9 cellular contexts compared by ENCODE assay signal in genomic region chr5:167049043-167049663, GRCh38.
A peak's percentile ranks its signal among the peaks of the same experiment; 100 is the strongest.
DNase-seq lines count a peak whose midpoint lies in the region; ATAC-seq and TF ChIP-seq lines count a peak whose summit lies in the region.
"Had no signal": no experiment of that assay in that cellular context is flagged by ENCODE, and none has a peak within 500 bp of the region (broad histone marks: within the 10 kb centered on the region; RNA-seq: fewer than 3 reads in every experiment).

No MANE protein-coding gene starts in this region.

- in situ Hi-C loops in T47D (cut with HindIII; ENCODE audit: low pct_unique_long_range_greater_than_20kb, low sequenced_read_pairs) = no loop called here

- peak; percentile 32 for DNase-seq in activated CD4-positive, alpha-beta T cell treated with anti-CD3 and anti-CD28 coated beads for 36 hours
- DNase-seq in activated CD4-positive, alpha-beta T cell treated with anti-CD3 and anti-CD28 coated beads for 4 hours = no peak
- peak; percentile 49 for DNase-seq in NCI-H226
- DNase-seq in T47D (ENCODE audit: low read depth in 1 of 2, low spot score in 1 of 2) = peak; percentile 16 to 86
- peak in 1 of 3 donors; percentile 50 for DNase-seq in right lobe of liver
- DNase-seq in activated naive CD8-positive, alpha-beta T cell treated with anti-CD3 and anti-CD28 coated beads for 36 hours = no peak
- DNase-seq in CD4-positive, alpha-beta memory T cell = no peak

- H3K36me3 Mint-ChIP-seq in activated CD4-positive, alpha-beta T cell treated with anti-CD3 and anti-CD28 coated beads for 36 hours (ENCODE audit: low read depth) = no peaks in the 10 kb centered on the region
- no peaks in the 10 kb centered on the region for H3K36me3 Mint-ChIP-seq in activated naive CD8-positive, alpha-beta T cell treated with anti-CD3 and anti-CD28 coated beads for 36 hours
- H3K36me3 Mint-ChIP-seq in CD4-positive, alpha-beta memory T cell = no peaks in the 10 kb centered on the region
- H3K36me3 Mint-ChIP-seq: activated naive CD4-positive, alpha-beta T cell treated with anti-CD3 and anti-CD28 coated beads, Interleukin-2, amount 50 U/mL, for 24 hours had no signal

- H3K36me3 ChIP-seq in right lobe of liver = no peaks in the 10 kb centered on the region
- H3K36me3 ChIP-seq in CD4-positive, alpha-beta memory T cell (ENCODE audit: insufficient read depth, low read length) = no peaks in the 10 kb centered on the region

- no peak overlapping the region for H3K27ac Mint-ChIP-seq in activated CD4-positive, alpha-beta T cell treated with anti-CD3 and anti-CD28 coated beads for 36 hours
- H3K27ac Mint-ChIP-seq in activated naive CD8-positive, alpha-beta T cell treated with anti-CD3 and anti-CD28 coated beads for 36 hours = no peak overlapping the region
- H3K27ac Mint-ChIP-seq in CD4-positive, alpha-beta memory T cell = no peak overlapping the region
- H3K27ac Mint-ChIP-seq: activated naive CD4-positive, alpha-beta T cell treated with anti-CD3 and anti-CD28 coated beads, Interleukin-2, amount 50 U/mL, for 24 hours had no signal

- H3K4me3 ChIP-seq in right lobe of liver = no peak overlapping the region
- no peak overlapping the region for H3K4me3 ChIP-seq in CD4-positive, alpha-beta memory T cell (ENCODE audit: low read length in 2 of 2)

- H3K27ac ChIP-seq in right lobe of liver = no peak overlapping the region
- H3K27ac ChIP-seq in CD4-positive, alpha-beta memory T cell (ENCODE audit: low read depth, low read length) = no peak overlapping the region

- POLR2A ChIA-PET in activated CD4-positive, alpha-beta T cell treated with anti-CD3 and anti-CD28 coated beads for 36 hours (lab: Charles Lee) = no interaction called here
- POLR2A ChIA-PET in CD4-positive, alpha-beta memory T cell (lab: Charles Lee; ENCODE audit: partially characterized antibody) = no interaction called here

- no peaks in the 10 kb centered on the region for H3K27me3 Mint-ChIP-seq in activated CD4-positive, alpha-beta T cell treated with anti-CD3 and anti-CD28 coated beads for 36 hours
- H3K27me3 Mint-ChIP-seq in activated naive CD8-positive, alpha-beta T cell treated with anti-CD3 and anti-CD28 coated beads for 36 hours = no peaks in the 10 kb centered on the region
- H3K27me3 Mint-ChIP-seq in CD4-positive, alpha-beta memory T cell = no peaks in the 10 kb centered on the region
- H3K27me3 Mint-ChIP-seq: activated naive CD4-positive, alpha-beta T cell treated with anti-CD3 and anti-CD28 coated beads, Interleukin-2, amount 50 U/mL, for 24 hours had no signal

- peak; percentile 57 to 78 (median 66) for TF ChIP-seq CTCF in right lobe of liver (IDR thresholded peaks at IDR 0.05)

- H3K4me1 ChIP-seq in right lobe of liver = no peaks in the 10 kb centered on the region
- no peaks in the 10 kb centered on the region for H3K4me1 ChIP-seq in CD4-positive, alpha-beta memory T cell (ENCODE audit: insufficient read depth, low read length)

- H3K4me3 Mint-ChIP-seq in activated CD4-positive, alpha-beta T cell treated with anti-CD3 and anti-CD28 coated beads for 36 hours = no peak overlapping the region
- no peak overlapping the region for H3K4me3 Mint-ChIP-seq in activated naive CD8-positive, alpha-beta T cell treated with anti-CD3 and anti-CD28 coated beads for 36 hours
- H3K4me3 Mint-ChIP-seq in CD4-positive, alpha-beta memory T cell = no peak overlapping the region
- H3K4me3 Mint-ChIP-seq: activated naive CD4-positive, alpha-beta T cell treated with anti-CD3 and anti-CD28 coated beads, Interleukin-2, amount 50 U/mL, for 24 hours had no signal

- ATAC-seq in activated CD4-positive, alpha-beta T cell treated with anti-CD3 and anti-CD28 coated beads for 36 hours = peak; percentile 44
- ATAC-seq in HG02852 (IDR thresholded peaks at IDR 0.05; ENCODE audit: unreplicated experiment) (peak; percentile 85), right lobe of liver (peak; percentile 80 to 88 (median 85))

- CTCF ChIA-PET in activated CD4-positive, alpha-beta T cell treated with anti-CD3 and anti-CD28 coated beads for 36 hours (lab: Charles Lee) = interaction anchor here (0.9 kb wide), 1 partner anchor 10 kb away, joined by 3 read pairs; no protein-coding TSS in a partner anchor
- CTCF ChIA-PET in CD4-positive, alpha-beta memory T cell (lab: Charles Lee; ENCODE audit: partially characterized antibody) = interaction anchor here (1.0 kb wide), 1 partner anchor 15 kb away, joined by 5 read pairs; no protein-coding TSS in a partner anchor

- no peaks in the 10 kb centered on the region for H3K9me3 ChIP-seq in right lobe of liver
- no peaks in the 10 kb centered on the region for H3K9me3 ChIP-seq in CD4-positive, alpha-beta memory T cell (ENCODE audit: control insufficient read depth in 1 of 2, low read length in 2 of 2)

- peaks cover 2% of the 10 kb centered on the region for H3K9me3 Mint-ChIP-seq in activated CD4-positive, alpha-beta T cell treated with anti-CD3 and anti-CD28 coated beads for 36 hours (ENCODE audit: low read depth)
- no peaks in the 10 kb centered on the region for H3K9me3 Mint-ChIP-seq in activated naive CD8-positive, alpha-beta T cell treated with anti-CD3 and anti-CD28 coated beads for 36 hours
- peaks cover 0 to 3% (median 0%) of the 10 kb centered on the region in 8 donors for H3K9me3 Mint-ChIP-seq in CD4-positive, alpha-beta memory T cell
- H3K9me3 Mint-ChIP-seq: activated naive CD4-positive, alpha-beta T cell treated with anti-CD3 and anti-CD28 coated beads, Interleukin-2, amount 50 U/mL, for 24 hours had no signal

- TF ChIP-seq POLR2A in right lobe of liver (IDR thresholded peaks at IDR 0.05) = no peak

- no peaks in the 10 kb centered on the region for H3K27me3 ChIP-seq in right lobe of liver
- H3K27me3 ChIP-seq in CD4-positive, alpha-beta memory T cell (ENCODE audit: insufficient read depth, low read length) = no peaks in the 10 kb centered on the region

- intact Hi-C loops in activated CD4-positive, alpha-beta T cell treated with anti-CD3 and anti-CD28 coated beads for 36 hours (cut with DNase I, micrococcal nuclease) = loop anchor here in 1 of 2 experiments (5.0 kb wide), 1 partner anchor 1417 kb away; no protein-coding TSS in a partner anchor
- intact Hi-C loops in right lobe of liver (cut with DNase I) = no loop called here
- intact Hi-C loops in CD4-positive, alpha-beta memory T cell (cut with micrococcal nuclease) = no loop called here

- no peaks in the 10 kb centered on the region for H3K4me1 Mint-ChIP-seq in activated CD4-positive, alpha-beta T cell treated with anti-CD3 and anti-CD28 coated beads for 36 hours
- H3K4me1 Mint-ChIP-seq in activated naive CD8-positive, alpha-beta T cell treated with anti-CD3 and anti-CD28 coated beads for 36 hours = no peaks in the 10 kb centered on the region
- no peaks in the 10 kb centered on the region for H3K4me1 Mint-ChIP-seq in CD4-positive, alpha-beta memory T cell
- H3K4me1 Mint-ChIP-seq: activated naive CD4-positive, alpha-beta T cell treated with anti-CD3 and anti-CD28 coated beads, Interleukin-2, amount 50 U/mL, for 24 hours had no signal

- 10% methylated on average over 7 of the region's 7 CpGs for WGBS in right lobe of liver (ENCODE audit: insufficient coverage, low coverage, low lambda C conversion rate, missing lambda C conversion rate)

Comparison
In these comparisons a context has a peak if more than half of its experiments do, and no peak if none do; other contexts are left out.
1. DNase-seq: peak in activated CD4-positive, alpha-beta T cell treated with anti-CD3 and anti-CD28 coated beads for 36 hours (single experiment), NCI-H226 (single experiment) and T47D (2 of 2); none in activated CD4-positive, alpha-beta T cell treated with anti-CD3 and anti-CD28 coated beads for 4 hours (0 of 2), activated naive CD8-positive, alpha-beta T cell treated with anti-CD3 and anti-CD28 coated beads for 36 hours (single experiment) and CD4-positive, alpha-beta memory T cell (0 of 5).
2. Peak in every context shown above with its lines, with median percentiles within 50 percentile points of each other: ATAC-seq.